In the genomic region with DNA sequence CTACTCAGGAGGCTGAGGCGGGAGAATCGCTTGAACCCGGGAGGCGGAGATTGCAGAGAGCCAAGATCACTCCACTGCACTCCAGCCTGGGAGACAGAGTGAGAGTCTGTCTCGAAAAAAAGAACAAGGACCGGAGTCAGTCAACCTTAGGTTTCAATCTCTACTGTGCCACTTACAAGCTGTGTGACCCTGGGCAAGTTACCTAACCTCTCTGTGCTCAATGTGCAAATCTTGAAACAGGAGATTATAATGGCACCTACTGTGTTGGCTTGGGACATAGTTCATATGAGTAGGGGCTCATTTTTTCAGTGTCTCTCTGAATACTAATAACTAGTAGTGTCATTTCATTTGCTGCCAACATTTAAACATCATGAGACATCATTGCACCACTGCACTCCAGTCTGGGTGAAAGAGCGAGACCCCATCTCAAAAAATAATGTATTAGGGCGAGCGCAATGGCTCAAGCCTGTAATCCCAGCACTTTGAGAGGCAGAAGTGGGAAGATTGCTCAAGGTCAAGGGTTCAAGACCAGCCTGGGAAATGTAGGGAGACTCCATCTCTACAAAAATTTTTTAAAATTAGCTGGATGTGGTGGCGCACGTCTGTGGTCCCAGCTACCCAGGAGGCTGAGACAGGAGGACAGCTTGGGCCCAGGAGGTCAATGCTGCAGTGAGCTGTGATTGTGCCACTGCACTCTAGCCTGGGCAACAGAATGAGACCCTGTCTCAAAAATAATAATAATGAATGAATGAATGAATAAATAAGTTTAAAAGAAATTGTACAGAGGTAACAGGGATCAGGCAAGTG, we compare ENCODE assay signal across 13 cellular contexts. TPM values are rescaled to one million over a fixed set of nuclear protein-coding genes. Genes with fewer than 3 reads are reported as not detected.
A peak's percentile ranks its signal among the peaks of the same experiment; 100 is the strongest.
DNase-seq lines count a peak whose midpoint lies in the region; ATAC-seq lines count a peak whose summit lies in the region.
"Had no signal": no experiment of that assay in that cellular context is flagged by ENCODE, and none has a peak within 500 bp of the region (broad histone marks: within the 10 kb centered on the region; RNA-seq: fewer than 3 reads in every experiment).

No MANE protein-coding gene starts in this region.

- intact Hi-C loops in left ventricle myocardium superior (cut with micrococcal nuclease): no loop called here
- intact Hi-C loops in cardiac septum (cut with DNase I): no loop called here
- intact Hi-C loops in posterior vena cava (cut with DNase I): no loop called here

- DNase-seq in left ventricle myocardium superior (peak; percentile 0), cardiac septum (ENCODE audit: low spot score) (no peak), left lobe of liver (ENCODE audit: low spot score) (no peak), posterior vena cava (ENCODE audit: low spot score) (peak; percentile 41), glomerular visceral epithelial cell (ENCODE audit: extremely low spot score) (no peak), cerebellar cortex (ENCODE audit: low spot score) (no peak)
- DNase-seq: 8988T; C1 segment of cervical spinal cord; CD4-positive, alpha-beta memory T cell; DMS79; GOT3; H9 had no signal

- ATAC-seq in left ventricle myocardium superior: no peak
- ATAC-seq in left lobe of liver: peak; percentile 0

RNA-seq across cellular contexts. Expression of a gene that starts 5.5 kb away (rescaled TPM):
- 398 TPM for total RNA-seq in left ventricle myocardium superior
- 50.6 TPM for total RNA-seq in cardiac septum
- 11,297 TPM for total RNA-seq in left lobe of liver
- 1,000 to 10,000 TPM in 1 of 2 donors, 100 to 1,000 TPM in 1; 929 to 2,763 TPM for total RNA-seq in posterior vena cava

RNA-seq across cellular contexts. Expression of a gene that starts 22.4 kb away (rescaled TPM):
- total RNA-seq in left ventricle myocardium superior: 28.1 TPM
- 22.5 TPM for total RNA-seq in cardiac septum
- 28.8 TPM for total RNA-seq in left lobe of liver
- 10 to 100 TPM; 39.3 to 43.4 TPM for total RNA-seq in posterior vena cava

RNA-seq across cellular contexts. Expression of a gene that starts 24.5 kb away (rescaled TPM):
- total RNA-seq in left ventricle myocardium superior (151 TPM), cardiac septum (86.1 TPM), left lobe of liver (9.0 TPM), posterior vena cava (10 to 100 TPM; 83.2 to 92.6 TPM)

RNA-seq across cellular contexts. Expression of a gene that starts 45.0 kb away (rescaled TPM):
- total RNA-seq in left ventricle myocardium superior: 1.5 TPM
- 0.35 TPM for total RNA-seq in cardiac septum
- 8.3 TPM for total RNA-seq in left lobe of liver
- 1 to 10 TPM; 1.4 to 1.6 TPM for total RNA-seq in posterior vena cava
- total RNA-seq: G401, H9 had no signal

RNA-seq across cellular contexts. Expression of a gene that starts 52.3 kb away (rescaled TPM):
- 0.15 TPM for total RNA-seq in left ventricle myocardium superior
- total RNA-seq in cardiac septum: 0.40 TPM
- 1.1 TPM for total RNA-seq in left lobe of liver
- under 1 TPM; 0.37 to 0.52 TPM for total RNA-seq in posterior vena cava

Comparison
In these comparisons a context has a peak if more than half of its experiments do, and no peak if none do; other contexts are left out.
1. DNase-seq: peak in left ventricle myocardium superior (single experiment) and posterior vena cava (single experiment); none in cardiac septum (single experiment), left lobe of liver (single experiment), glomerular visceral epithelial cell (single experiment) and cerebellar cortex (single experiment).